In the genomic region with DNA sequence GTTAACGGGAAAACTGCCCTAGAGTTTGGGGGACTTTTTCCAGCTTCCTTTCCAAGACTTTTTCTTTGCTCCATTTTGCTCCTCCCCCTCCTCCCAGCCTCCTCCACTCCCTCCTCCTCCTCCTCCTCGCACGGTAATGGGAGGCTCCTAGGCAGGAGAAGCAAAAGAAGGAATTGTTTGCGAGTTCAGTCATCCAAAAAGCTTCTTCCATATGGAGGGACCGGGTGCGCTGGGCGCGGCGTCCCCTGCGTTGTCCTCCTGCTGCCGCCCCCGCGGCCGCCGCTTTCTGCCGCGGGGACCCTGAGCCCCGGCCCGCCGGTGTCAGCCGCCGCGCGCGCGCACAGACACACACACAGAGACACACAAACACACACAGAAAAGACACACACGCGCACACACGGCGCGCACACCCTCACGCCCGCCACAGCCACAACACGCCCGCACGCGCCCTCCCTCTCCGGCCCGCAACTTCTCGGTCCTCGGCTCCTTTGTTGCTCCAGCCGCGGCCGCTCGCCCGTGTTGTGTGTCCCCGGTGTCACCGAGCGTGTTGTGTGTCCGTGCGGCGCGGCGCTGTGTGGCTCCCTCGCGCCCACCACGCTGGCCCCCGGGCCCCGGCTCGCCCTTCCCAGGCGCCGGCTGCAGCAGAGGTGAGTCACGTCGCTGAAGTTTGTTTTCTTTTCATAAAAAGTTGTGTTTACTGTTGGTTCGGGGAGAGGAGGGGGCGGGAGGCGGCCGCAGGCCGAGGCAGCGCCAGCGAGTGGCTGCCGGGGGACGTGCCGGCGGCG, we compare ENCODE assay signal across 8 cellular contexts.
DNase-seq lines count a peak whose midpoint lies in the region; ATAC-seq and TF ChIP-seq lines count a peak whose summit lies in the region.

A gene with protein sequence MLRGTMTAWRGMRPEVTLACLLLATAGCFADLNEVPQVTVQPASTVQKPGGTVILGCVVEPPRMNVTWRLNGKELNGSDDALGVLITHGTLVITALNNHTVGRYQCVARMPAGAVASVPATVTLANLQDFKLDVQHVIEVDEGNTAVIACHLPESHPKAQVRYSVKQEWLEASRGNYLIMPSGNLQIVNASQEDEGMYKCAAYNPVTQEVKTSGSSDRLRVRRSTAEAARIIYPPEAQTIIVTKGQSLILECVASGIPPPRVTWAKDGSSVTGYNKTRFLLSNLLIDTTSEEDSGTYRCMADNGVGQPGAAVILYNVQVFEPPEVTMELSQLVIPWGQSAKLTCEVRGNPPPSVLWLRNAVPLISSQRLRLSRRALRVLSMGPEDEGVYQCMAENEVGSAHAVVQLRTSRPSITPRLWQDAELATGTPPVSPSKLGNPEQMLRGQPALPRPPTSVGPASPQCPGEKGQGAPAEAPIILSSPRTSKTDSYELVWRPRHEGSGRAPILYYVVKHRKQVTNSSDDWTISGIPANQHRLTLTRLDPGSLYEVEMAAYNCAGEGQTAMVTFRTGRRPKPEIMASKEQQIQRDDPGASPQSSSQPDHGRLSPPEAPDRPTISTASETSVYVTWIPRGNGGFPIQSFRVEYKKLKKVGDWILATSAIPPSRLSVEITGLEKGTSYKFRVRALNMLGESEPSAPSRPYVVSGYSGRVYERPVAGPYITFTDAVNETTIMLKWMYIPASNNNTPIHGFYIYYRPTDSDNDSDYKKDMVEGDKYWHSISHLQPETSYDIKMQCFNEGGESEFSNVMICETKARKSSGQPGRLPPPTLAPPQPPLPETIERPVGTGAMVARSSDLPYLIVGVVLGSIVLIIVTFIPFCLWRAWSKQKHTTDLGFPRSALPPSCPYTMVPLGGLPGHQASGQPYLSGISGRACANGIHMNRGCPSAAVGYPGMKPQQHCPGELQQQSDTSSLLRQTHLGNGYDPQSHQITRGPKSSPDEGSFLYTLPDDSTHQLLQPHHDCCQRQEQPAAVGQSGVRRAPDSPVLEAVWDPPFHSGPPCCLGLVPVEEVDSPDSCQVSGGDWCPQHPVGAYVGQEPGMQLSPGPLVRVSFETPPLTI (plus strand): TSS at position 188 of the 785 bp plus-strand sequence. CDS start 38,246 bp downstream, outside the sequence.

- no peaks in the 10 kb centered on the region for H3K9me3 Mint-ChIP-seq in stimulated activated naive B cell treated with anti-CD40 and anti-IgM and Interleukin-4, amounts not matched to agents 10 μg/mL and 1 μg/mL and 100 μg/mL, for 72 hours

- TF ChIP-seq CTCF in choroid plexus epithelial cell (conservative IDR thresholded peaks at IDR 0.05; ENCODE audit: low read depth, low read length): no peak

- no peaks in the 10 kb centered on the region for H3K27me3 ChIP-seq in layer of hippocampus (ENCODE audit: control insufficient read depth, insufficient read depth, low read length)

- H3K36me3 Mint-ChIP-seq in stimulated activated naive B cell treated with anti-CD40 and anti-IgM and Interleukin-4, amounts not matched to agents 10 μg/mL and 1 μg/mL and 100 μg/mL, for 72 hours: peaks cover 0 to 4% of the 10 kb centered on the region in 2 donors

- peaks cover 60 to 69% of the 10 kb centered on the region in 2 donors for H3K27me3 Mint-ChIP-seq in stimulated activated naive B cell treated with anti-CD40 and anti-IgM and Interleukin-4, amounts not matched to agents 10 μg/mL and 1 μg/mL and 100 μg/mL, for 72 hours

- peaks cover 11 to 20% of the 10 kb centered on the region in 2 donors for H3K4me1 Mint-ChIP-seq in stimulated activated naive B cell treated with anti-CD40 and anti-IgM and Interleukin-4, amounts not matched to agents 10 μg/mL and 1 μg/mL and 100 μg/mL, for 72 hours

- peak within 1 kb of the TSS; percentile 70 for H3K4me3 ChIP-seq in choroid plexus epithelial cell (ENCODE audit: low read depth, low read length)

- peak; percentile 17 for DNase-seq in activated CD4-positive, alpha-beta T cell treated with anti-CD3 and anti-CD28 coated beads for 48 hours
- no peak for DNase-seq in activated CD4-positive, alpha-beta T cell treated with anti-CD3 and anti-CD28 coated beads, Interleukin-2, amount 50 U/mL, for 1 hour
- DNase-seq in NCI-H446 treated with DMSO at 0.1 percent for 48 hours (lab: John Stamatoyannopoulos, UW) (peak; percentile 81), choroid plexus epithelial cell (ENCODE audit: low read depth) (peak; percentile 36)
- no peak for DNase-seq in stimulated activated naive B cell treated with anti-CD40 and anti-IgM and Interleukin-4, amounts not matched to agents 10 μg/mL and 1 μg/mL and 100 μg/mL, for 72 hours
- no peak for DNase-seq in stimulated activated CD4-positive, alpha-beta T cell treated with anti-CD3 and anti-CD28 coated beads, Interleukin-12 subunit alpha, Interleukin-12 subunit beta, amount 100 ng/mL, for 4 hours

- H3K27ac Mint-ChIP-seq in stimulated activated naive B cell treated with anti-CD40 and anti-IgM and Interleukin-4, amounts not matched to agents 10 μg/mL and 1 μg/mL and 100 μg/mL, for 72 hours: peak within 1 kb of the TSS; percentile 72

- peak within 1 kb of the TSS; percentile 83 to 88 for H3K4me3 Mint-ChIP-seq in stimulated activated naive B cell treated with anti-CD40 and anti-IgM and Interleukin-4, amounts not matched to agents 10 μg/mL and 1 μg/mL and 100 μg/mL, for 72 hours

- ATAC-seq in stimulated activated naive B cell treated with anti-CD40 and anti-IgM and Interleukin-4, amounts not matched to agents 10 μg/mL and 1 μg/mL and 100 μg/mL, for 72 hours (replicated peaks): peak; percentile 37 to 62
- no peak for ATAC-seq in GM21619 (IDR thresholded peaks at IDR 0.05; ENCODE audit: unreplicated experiment)

- H3K27ac ChIP-seq in layer of hippocampus (ENCODE audit: low read depth, low read length): peak within 1 kb of the TSS; percentile 83

Comparison
In these comparisons a context has a peak if more than half of its experiments do, and no peak if none do; other contexts are left out.
1. DNase-seq: peak in activated CD4-positive, alpha-beta T cell treated with anti-CD3 and anti-CD28 coated beads for 48 hours (single experiment), NCI-H446 treated with DMSO at 0.1 percent for 48 hours (single experiment) and choroid plexus epithelial cell (single experiment); none in activated CD4-positive, alpha-beta T cell treated with anti-CD3 and anti-CD28 coated beads, Interleukin-2, amount 50 U/mL, for 1 hour (single experiment), stimulated activated naive B cell treated with anti-CD40 and anti-IgM and Interleukin-4, amounts not matched to agents 10 μg/mL and 1 μg/mL and 100 μg/mL, for 72 hours (single experiment) and stimulated activated CD4-positive, alpha-beta T cell treated with anti-CD3 and anti-CD28 coated beads, Interleukin-12 subunit alpha, Interleukin-12 subunit beta, amount 100 ng/mL, for 4 hours (single experiment).